Comparison of ENCODE assay signal across 17 cellular contexts in the genomic region with DNA sequence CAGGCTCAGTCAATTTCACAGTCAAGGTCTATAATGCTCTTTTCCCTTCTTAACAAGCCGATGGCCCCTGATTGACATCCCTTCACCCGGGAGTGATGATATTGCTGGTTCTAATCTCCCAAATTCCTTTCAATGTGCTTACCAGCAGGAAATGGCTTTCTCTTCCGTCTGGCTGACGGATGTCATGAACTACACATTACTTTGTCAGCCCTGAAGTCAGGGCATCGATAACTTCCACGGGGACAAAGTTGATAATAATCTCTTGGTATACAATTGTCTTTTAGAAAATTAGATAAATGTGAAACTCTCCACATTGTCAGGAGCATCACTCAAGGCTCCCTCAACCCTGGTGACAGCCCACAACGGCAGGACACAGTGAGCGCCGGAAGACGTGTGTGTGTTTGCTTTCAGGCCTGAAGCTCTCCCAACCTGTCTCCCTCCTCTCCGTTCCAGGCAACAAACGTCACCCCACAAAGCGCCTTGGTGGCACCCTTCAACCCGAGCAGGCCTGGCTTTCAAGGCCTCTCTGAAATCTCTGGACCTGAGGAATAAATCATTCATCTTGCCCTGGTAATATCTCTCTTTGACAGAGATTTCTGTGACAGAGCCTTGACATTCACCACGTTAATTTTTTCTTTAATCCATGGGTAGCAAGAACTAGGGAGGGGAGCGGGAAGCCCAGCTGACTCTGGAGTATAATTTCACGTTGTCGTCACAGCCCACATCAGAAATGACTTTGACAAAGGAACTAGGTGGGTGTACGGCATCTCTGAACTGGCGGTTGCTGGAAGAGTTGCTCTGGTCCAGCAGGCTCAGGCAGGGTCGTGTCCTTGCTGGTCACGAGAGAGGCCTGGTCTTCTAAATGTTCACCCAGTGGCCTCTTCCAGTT.
DNase-seq lines count a peak whose midpoint lies in the region; ATAC-seq and TF ChIP-seq lines count a peak whose summit lies in the region.
"Had no signal": no experiment of that assay in that cellular context is flagged by ENCODE, and none has a peak within 500 bp of the region (broad histone marks: within the 10 kb centered on the region; RNA-seq: fewer than 3 reads in every experiment).

No MANE protein-coding gene starts in this region.

- H3K79me2 ChIP-seq in DND-41 (ENCODE audit: insufficient read depth, low read length) (no peaks in the 10 kb centered on the region), neural cell (replicated peaks; ENCODE audit: insufficient read depth, low read length) (no peaks in the 10 kb centered on the region)

- no peaks in the 10 kb centered on the region for H3F3A ChIP-seq in neural cell (ENCODE audit: insufficient read depth, low read length, poor library complexity, severe bottlenecking)

- H3K36me3 ChIP-seq in DND-41 (ENCODE audit: insufficient read depth, low read length): no peaks in the 10 kb centered on the region
- no peaks in the 10 kb centered on the region for H3K36me3 ChIP-seq in neural cell (ENCODE audit: insufficient read depth, low read length)
- H3K36me3 ChIP-seq: HAP-1 had no signal

- H3K9me3 Mint-ChIP-seq in brain: peaks cover 0 to 15% (median 3%) of the 10 kb centered on the region in 5 experiments

- peaks cover 46% of the 10 kb centered on the region for H3K4me1 Mint-ChIP-seq in brain
- H3K4me1 Mint-ChIP-seq: B cell; CD8-positive, alpha-beta memory T cell had no signal

- TF ChIP-seq CTCF in DND-41 (IDR thresholded peaks at IDR 0.05; ENCODE audit: borderline replicate concordance, extremely low read depth, low read length, poor library complexity, severe bottlenecking) (no peak), brain (conservative IDR thresholded peaks at IDR 0.05) (no peak), neural cell (IDR thresholded peaks at IDR 0.05; ENCODE audit: poor library complexity, severe bottlenecking) (no peak)

- peak; percentile 88 for TF ChIP-seq EP300 in neural cell (conservative IDR thresholded peaks at IDR 0.05; ENCODE audit: poor library complexity, severe bottlenecking)

- H2AFZ ChIP-seq in DND-41 (ENCODE audit: low read depth, low read length) (no peak overlapping the region), neural cell (ENCODE audit: low read depth, low read length) (no peak overlapping the region)

- DNase-seq in DND-41: no peak
- peak; percentile 37 for DNase-seq in NCI-H82 treated with DMSO at 0.1 percent for 48 hours (lab: John Stamatoyannopoulos, UW; ENCODE audit: unreplicated experiment)
- DNase-seq in DMS79 treated with DMSO at 0.1 percent for 48 hours (lab: John Stamatoyannopoulos, UW): no peak
- DNase-seq in activated T-cell treated with anti-CD3 and anti-CD28 coated beads, Interleukin-2, amount 50 U/mL, for 48 hours: no peak
- no peak for DNase-seq in stimulated activated naive CD8-positive, alpha-beta T cell treated with anti-CD3 and anti-CD28 coated beads, Interleukin-15, Interleukin-2, amounts not matched to agents 100 U/mL and 50 U/mL, for 24 hours
- DNase-seq: 8988T; CD4-positive, CD25-positive, alpha-beta regulatory T cell; CD8-positive, alpha-beta memory T cell; DMS 273 treated with DMSO at 0.1 percent for 48 hours; DMS53; GDM1 had no signal

- no peak overlapping the region for H3K9ac ChIP-seq in DND-41 (ENCODE audit: low read depth, low read length)
- H3K9ac ChIP-seq in neural cell (ENCODE audit: low read length): peak overlapping the region; percentile 13

- no peak for ATAC-seq in DND-41 (ENCODE audit: insufficient read depth, low read depth)
- ATAC-seq in HG03432 (IDR thresholded peaks at IDR 0.05; ENCODE audit: unreplicated experiment): no peak
- ATAC-seq in stimulated activated naive CD8-positive, alpha-beta T cell treated with anti-CD3 and anti-CD28 coated beads, Interleukin-15, Interleukin-2, amounts not matched to agents 100 U/mL and 50 U/mL, for 24 hours: no peak

- H3K27me3 ChIP-seq in DND-41 (ENCODE audit: insufficient read depth, low read length, poor library complexity): no peaks in the 10 kb centered on the region
- H3K27me3 ChIP-seq in neural cell (ENCODE audit: insufficient read depth, low read depth, low read length): no peaks in the 10 kb centered on the region

- TF ChIP-seq RAD21 in neural cell (conservative IDR thresholded peaks at IDR 0.05): no peak

- peaks cover 3% of the 10 kb centered on the region for H3K27me3 Mint-ChIP-seq in brain
- H3K27me3 Mint-ChIP-seq: B cell had no signal

- H3K4me3 ChIP-seq in DND-41 (ENCODE audit: low read depth in 1 of 2, low read length in 2 of 2) (no peak overlapping the region), neural cell (ENCODE audit: low read length) (peak overlapping the region; percentile 39)
- H3K4me3 ChIP-seq: HAP-1 had no signal

- no peaks in the 10 kb centered on the region for H3K9me2 ChIP-seq in neural cell (ENCODE audit: insufficient read depth, low read length)

- H4K20me1 ChIP-seq in DND-41 (ENCODE audit: insufficient read depth, low read length) (no peaks in the 10 kb centered on the region), neural cell (ENCODE audit: insufficient read depth) (no peaks in the 10 kb centered on the region)

- H3K27ac ChIP-seq in DND-41 (ENCODE audit: low read length): peak overlapping the region; percentile 78; the same call in 1 of the 2 replicates
- H3K27ac ChIP-seq in neural cell (ENCODE audit: low read length): peak overlapping the region; percentile 70
- H3K27ac ChIP-seq: HL-60 had no signal

- H3K4me3 Mint-ChIP-seq in brain: no peak overlapping the region
- H3K4me3 Mint-ChIP-seq: B cell; CD4-positive, CD25-positive, alpha-beta regulatory T cell; CD8-positive, alpha-beta memory T cell had no signal

- H3K4me2 ChIP-seq in DND-41 (ENCODE audit: insufficient read depth, low read length): no peak overlapping the region
- H3K4me2 ChIP-seq in neural cell (ENCODE audit: low read length): no peak overlapping the region

- H3K36me3 Mint-ChIP-seq in brain: no peaks in the 10 kb centered on the region
- H3K36me3 Mint-ChIP-seq: CD4-positive, CD25-positive, alpha-beta regulatory T cell; CD8-positive, alpha-beta memory T cell had no signal

- peaks cover 54% of the 10 kb centered on the region for H3K4me1 ChIP-seq in DND-41 (ENCODE audit: insufficient read depth, low read length)
- H3K4me1 ChIP-seq: HAP-1 had no signal

- H3K27ac Mint-ChIP-seq in brain: peak overlapping the region in 3 of 5 experiments; percentile 18 to 41 (median 40)
- H3K27ac Mint-ChIP-seq: B cell; CD4-positive, CD25-positive, alpha-beta regulatory T cell; CD8-positive, alpha-beta memory T cell had no signal

- H3K9me3 ChIP-seq in DND-41 (ENCODE audit: insufficient read depth, low read length, severe bottlenecking) (no peaks in the 10 kb centered on the region), neural cell (ENCODE audit: low read length) (no peaks in the 10 kb centered on the region)
- H3K9me3 ChIP-seq: HAP-1 had no signal

TF ChIP-seq in neural cell, 6 proteins besides CTCF, POLR2A, EP300 and RAD21:
- TF ChIP-seq POLR2AphosphoS5 (IDR thresholded peaks at IDR 0.05): peak; percentile 58
- TF ChIP-seq TAF1 (IDR thresholded peaks at IDR 0.05; ENCODE audit: low read depth): no peak
